22 cellular contexts compared by ENCODE assay signal in genomic region chr14:43165651-43166050, GRCh38.
"Had no signal": no experiment of that assay in that cellular context is flagged by ENCODE, and none has a peak within 500 bp of the region (broad histone marks: within the 10 kb centered on the region; RNA-seq: fewer than 3 reads in every experiment).

No MANE protein-coding gene starts in this region.

- H3K27me3 ChIP-seq: adrenal gland, ascending aorta, body of pancreas, Peyer's patch had no signal

- H3K4me3 ChIP-seq: adrenal gland, ascending aorta, body of pancreas, Peyer's patch had no signal

- H3K4me1 ChIP-seq: adrenal gland, ascending aorta, body of pancreas, Peyer's patch had no signal

- DNase-seq: activated CD4-positive, alpha-beta T cell treated with anti-CD3 and anti-CD28 coated beads for 4 hours; activated CD8-positive, alpha-beta memory T cell treated with anti-CD3 and anti-CD28 coated beads, Interleukin-2, amount 50 U/mL, for 48 hours; activated CD8-positive, alpha-beta T cell treated with anti-CD3 and anti-CD28 coated beads, Interleukin-2, amount 10 ng/mL, durations not matched to agents 7 days and 5 days; activated naive CD4-positive, alpha-beta T cell treated with anti-CD3 and anti-CD28 coated beads, Interleukin-2, amount 50 U/mL, for 16 hours; activated naive CD8-positive, alpha-beta T cell treated with anti-CD3 and anti-CD28 coated beads, Interleukin-2, amount 10 ng/mL, durations not matched to agents 7 days and 5 days; activated T-cell treated with anti-CD3 and anti-CD28 coated beads, Interleukin-2, amount 50 U/mL, for 1 hour; adrenal gland; body of pancreas; NCI-H1105 treated with DMSO at 0.1 percent for 48 hours; NCI-H1436 treated with DMSO at 0.1 percent for 48 hours; NCI-H187 treated with DMSO at 0.1 percent for 48 hours; NCI-H2081 treated with DMSO at 0.1 percent for 48 hours; NCI-H2227 treated with DMSO at 0.1 percent for 48 hours; NCI-H526 treated with DMSO at 0.1 percent for 48 hours; NCI-H82; OCI-M1; Peyer's patch; Right ventricle myocardium superior had no signal

- H3K27ac ChIP-seq: adrenal gland, ascending aorta, body of pancreas, KMS-11, Peyer's patch, RWPE1 had no signal

- ATAC-seq: activated CD4-positive, CD25-positive, alpha-beta regulatory T cell treated with anti-CD3 and anti-CD28 coated beads, Interleukin-2, amount 50 U/mL, for 24 hours; activated CD8-positive, alpha-beta T cell treated with anti-CD3 and anti-CD28 coated beads, Interleukin-2, amount 10 ng/mL, durations not matched to agents 7 days and 5 days; body of pancreas had no signal

- H3K9me3 ChIP-seq: adrenal gland, ascending aorta, body of pancreas, Peyer's patch had no signal

- H3K36me3 ChIP-seq: adrenal gland, ascending aorta, Peyer's patch had no signal

- H3K9ac ChIP-seq: KMS-11 had no signal
